In the genomic region with DNA sequence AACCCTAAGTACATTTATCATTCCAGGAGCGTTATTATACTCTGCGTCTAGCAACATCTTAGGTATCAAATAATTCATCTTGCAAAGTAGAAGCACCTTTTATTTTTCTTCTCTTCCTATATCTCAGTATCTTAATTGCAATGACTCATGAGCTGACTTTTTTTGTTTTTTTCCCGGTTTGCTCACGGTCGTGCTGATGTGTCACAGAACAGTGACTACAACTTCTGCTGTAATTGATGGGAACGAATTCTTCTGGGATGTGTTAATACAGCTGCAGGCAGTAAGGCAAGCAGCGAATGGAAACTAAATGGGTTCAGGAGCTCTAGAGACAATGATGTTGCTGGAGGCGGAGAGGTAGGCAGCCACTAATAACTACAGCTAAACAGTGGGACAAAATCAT, we compare ENCODE assay signal across 19 cellular contexts.
DNase-seq lines count a peak whose midpoint lies in the region; ATAC-seq and TF ChIP-seq lines count a peak whose summit lies in the region.
"Had no signal": no experiment of that assay in that cellular context is flagged by ENCODE, and none has a peak within 500 bp of the region (broad histone marks: within the 10 kb centered on the region; RNA-seq: fewer than 3 reads in every experiment).

No MANE protein-coding gene starts in this region.

- H3K4me1 ChIP-seq in A673 (ENCODE audit: insufficient read depth, low read length, poor library complexity, severe bottlenecking) (no peaks in the 10 kb centered on the region), mesodermal cell (ENCODE audit: control insufficient read depth, insufficient read depth, low read length, poor library complexity, severe bottlenecking) (no peaks in the 10 kb centered on the region)
- H3K4me1 ChIP-seq: gastrocnemius medialis had no signal

- POLR2A ChIA-PET in A673 (lab: Charles Lee; ENCODE audit: low non-redundant PET), result no interaction called here

- no peaks in the 10 kb centered on the region for H3K36me3 ChIP-seq in A673 (ENCODE audit: insufficient read depth, low read length, poor library complexity, severe bottlenecking)
- no peaks in the 10 kb centered on the region for H3K36me3 ChIP-seq in mesodermal cell (ENCODE audit: control insufficient read depth, insufficient read depth, low read length)
- H3K36me3 ChIP-seq: gastrocnemius medialis had no signal

- ATAC-seq in GM18861 (IDR thresholded peaks at IDR 0.05; ENCODE audit: unreplicated experiment), result no peak
- no peak for ATAC-seq in GM21381 (IDR thresholded peaks at IDR 0.05; ENCODE audit: unreplicated experiment)
- ATAC-seq: activated CD4-positive, alpha-beta T cell treated with anti-CD3 and anti-CD28 coated beads for 36 hours; gastrocnemius medialis; left cardiac atrium had no signal

- no peaks in the 10 kb centered on the region for H3K27me3 ChIP-seq in A673 (replicated peaks; ENCODE audit: insufficient read depth, low read depth, low read length, poor library complexity)
- H3K27me3 ChIP-seq: dorsolateral prefrontal cortex, gastrocnemius medialis had no signal

- WGBS in mesodermal cell (ENCODE audit: insufficient coverage in 2 of 2), 2 experiments, result 55 to 62% methylated on average over 7 of the region's 8 CpGs

- H3K4me3 ChIP-seq in A673 (ENCODE audit: low read depth, low read length, poor library complexity, severe bottlenecking) (no peak overlapping the region), epithelial cell of proximal tubule (ENCODE audit: low read depth, low read length) (no peak overlapping the region), mesodermal cell (ENCODE audit: extremely low read depth, insufficient read depth, low read length, poor library complexity, severe bottlenecking) (no peak overlapping the region)
- H3K4me3 ChIP-seq: dorsolateral prefrontal cortex, gastrocnemius medialis, skin epidermis had no signal

- intact Hi-C loops in A673 (cut with micrococcal nuclease; ENCODE audit: unreplicated experiment), result loop anchor here (5.0 kb wide), 1 partner anchor 106 kb away; no protein-coding TSS in a partner anchor

- H3K9me3 ChIP-seq in A673 (ENCODE audit: low read depth, low read length, poor library complexity, severe bottlenecking) (no peaks in the 10 kb centered on the region), mesodermal cell (ENCODE audit: control insufficient read depth, low read length) (no peaks in the 10 kb centered on the region)
- H3K9me3 ChIP-seq: gastrocnemius medialis had no signal

- no peak overlapping the region for H3K27ac ChIP-seq in A673 (ENCODE audit: low read depth, low read length, poor library complexity, severe bottlenecking)
- H3K27ac ChIP-seq in mesodermal cell (ENCODE audit: low read depth, low read length, severe bottlenecking), result peak overlapping the region; percentile 43
- H3K27ac ChIP-seq: dorsolateral prefrontal cortex, gastrocnemius medialis, skin epidermis had no signal

- TF ChIP-seq CTCF in A673 (conservative IDR thresholded peaks at IDR 0.05; ENCODE audit: low read depth, low read length) (no peak), epithelial cell of proximal tubule (conservative IDR thresholded peaks at IDR 0.05; ENCODE audit: low read depth, low read length) (no peak)

- CTCF ChIA-PET in A673 (lab: Charles Lee), result no interaction called here

- no TSS peak for BruUV-seq in A673 (replicated peaks; lab: Mats Ljungman, UMichigan)

- DNase-seq in A673 (ENCODE audit: low spot score), result peak; percentile 28
- peak; percentile 77 for DNase-seq in NCI-H69 (lab: John Stamatoyannopoulos, UW)
- DNase-seq in epithelial cell of proximal tubule (ENCODE audit: low read depth), result peak; percentile 25
- no peak for DNase-seq in NCI-H1105 treated with DMSO at 0.1 percent for 48 hours (lab: John Stamatoyannopoulos, UW)
- DNase-seq in GF-D8 (lab: John Stamatoyannopoulos, UW), result no peak
- DNase-seq: ACHN; activated CD4-positive, alpha-beta T cell treated with anti-CD3 and anti-CD28 coated beads for 36 hours; activated T-cell treated with anti-CD3 and anti-CD28 coated beads, Interleukin-2, amount 50 U/mL, for 48 hours; amygdala; DMS 273 treated with DMSO at 0.1 percent for 48 hours; dorsolateral prefrontal cortex; gastrocnemius medialis; left cardiac atrium; NCI-H2227 treated with DMSO at 0.1 percent for 48 hours; T-helper 1 cell had no signal

Comparison
In these comparisons a context has a peak if more than half of its experiments do, and no peak if none do; other contexts are left out.
1. DNase-seq: peak in A673 (single experiment), NCI-H69 (single experiment) and epithelial cell of proximal tubule (single experiment); none in NCI-H1105 treated with DMSO at 0.1 percent for 48 hours (single experiment) and GF-D8 (single experiment).